Comparison of ENCODE assay signal across 8 cellular contexts in genomic region chr1:117930484-117930883, GRCh38. TPM values are rescaled to one million over a fixed set of nuclear protein-coding genes. Genes with fewer than 3 reads are reported as not detected.
DNase-seq lines count a peak whose midpoint lies in the region; ATAC-seq lines count a peak whose summit lies in the region.

No MANE protein-coding gene starts in this region.

- no peak for ATAC-seq in activated T-cell treated with anti-CD3 and anti-CD28 coated beads, Interleukin-2, amount 50 U/mL, for 72 hours (replicated peaks in 1 of 2)
- ATAC-seq in stimulated activated effector memory CD8-positive, alpha-beta T cell treated with anti-CD3 and anti-CD28 coated beads, Interleukin-12 subunit alpha, Interleukin-12 subunit beta, amount 100 ng/mL, for 72 hours, result no peak
- ATAC-seq in HG03469 (IDR thresholded peaks at IDR 0.05; ENCODE audit: unreplicated experiment) (no peak), GM21619 (IDR thresholded peaks at IDR 0.05; ENCODE audit: unreplicated experiment) (no peak)

- H3K27ac ChIP-seq in iPS-18a (ENCODE audit: low read length), result no peak overlapping the region

- H3K4me1 ChIP-seq in iPS-18a (ENCODE audit: control insufficient read depth, low read depth, low read length), result peaks cover 7% of the 10 kb centered on the region

- peak overlapping the region; percentile 84 for H3K27ac Mint-ChIP-seq in activated T-cell treated with anti-CD3 and anti-CD28 coated beads, Interleukin-2, amount 50 U/mL, for 72 hours
- H3K27ac Mint-ChIP-seq in activated CD4-positive, alpha-beta memory T cell treated with anti-CD3 and anti-CD28 coated beads for 36 hours, result peak overlapping the region; percentile 86
- peak overlapping the region; percentile 97 for H3K27ac Mint-ChIP-seq in stimulated activated effector memory CD8-positive, alpha-beta T cell treated with anti-CD3 and anti-CD28 coated beads, Interleukin-12 subunit alpha, Interleukin-12 subunit beta, amount 100 ng/mL, for 72 hours

- peaks cover 63% of the 10 kb centered on the region for H3K4me1 Mint-ChIP-seq in activated T-cell treated with anti-CD3 and anti-CD28 coated beads, Interleukin-2, amount 50 U/mL, for 72 hours (ENCODE audit: low read depth)
- H3K4me1 Mint-ChIP-seq in activated CD4-positive, alpha-beta memory T cell treated with anti-CD3 and anti-CD28 coated beads for 36 hours (ENCODE audit: low read depth), result peaks cover 48% of the 10 kb centered on the region
- peaks cover 39% of the 10 kb centered on the region for H3K4me1 Mint-ChIP-seq in stimulated activated effector memory CD8-positive, alpha-beta T cell treated with anti-CD3 and anti-CD28 coated beads, Interleukin-12 subunit alpha, Interleukin-12 subunit beta, amount 100 ng/mL, for 72 hours

- peaks cover 14% of the 10 kb centered on the region for H3K36me3 ChIP-seq in iPS-18a (ENCODE audit: control insufficient read depth, low read depth, low read length)

- peaks cover 6 to 15% of the 10 kb centered on the region in 2 donors for H3K36me3 Mint-ChIP-seq in activated T-cell treated with anti-CD3 and anti-CD28 coated beads, Interleukin-2, amount 50 U/mL, for 72 hours (ENCODE audit: insufficient read depth in 2 of 2)
- H3K36me3 Mint-ChIP-seq in activated CD4-positive, alpha-beta memory T cell treated with anti-CD3 and anti-CD28 coated beads for 36 hours, result peaks cover 24% of the 10 kb centered on the region
- peaks cover 47% of the 10 kb centered on the region for H3K36me3 Mint-ChIP-seq in stimulated activated effector memory CD8-positive, alpha-beta T cell treated with anti-CD3 and anti-CD28 coated beads, Interleukin-12 subunit alpha, Interleukin-12 subunit beta, amount 100 ng/mL, for 72 hours

- no peaks in the 10 kb centered on the region for H3K27me3 Mint-ChIP-seq in activated T-cell treated with anti-CD3 and anti-CD28 coated beads, Interleukin-2, amount 50 U/mL, for 72 hours (ENCODE audit: low read depth)
- H3K27me3 Mint-ChIP-seq in activated CD4-positive, alpha-beta memory T cell treated with anti-CD3 and anti-CD28 coated beads for 36 hours, result no peaks in the 10 kb centered on the region

- CTCF ChIA-PET in activated CD4-positive, alpha-beta memory T cell treated with anti-CD3 and anti-CD28 coated beads for 36 hours (lab: Charles Lee), result interaction anchor here (1.2 kb wide), 1 partner anchor 35 kb away, joined by 4 read pairs; no protein-coding TSS in a partner anchor

- POLR2A ChIA-PET in activated CD4-positive, alpha-beta memory T cell treated with anti-CD3 and anti-CD28 coated beads for 36 hours (lab: Charles Lee), result interaction anchor here (1.1 kb wide), 1 partner anchor 20 kb away, joined by 3 read pairs; no protein-coding TSS in a partner anchor

- DNase-seq in activated T-cell treated with anti-CD3 and anti-CD28 coated beads, Interleukin-2, amount 50 U/mL, for 72 hours, result no peak
- DNase-seq in activated T-cell treated with anti-CD3 and anti-CD28 coated beads for 4 hours, result no peak
- DNase-seq in activated CD4-positive, alpha-beta memory T cell treated with anti-CD3 and anti-CD28 coated beads for 36 hours, result no peak
- no peak for DNase-seq in stimulated activated effector memory CD8-positive, alpha-beta T cell treated with anti-CD3 and anti-CD28 coated beads, Interleukin-12 subunit alpha, Interleukin-12 subunit beta, amount 100 ng/mL, for 72 hours (ENCODE audit: low spot score in 2 of 2)
- DNase-seq in NCI-H226, result no peak

- no peaks in the 10 kb centered on the region for H3K9me3 Mint-ChIP-seq in activated T-cell treated with anti-CD3 and anti-CD28 coated beads, Interleukin-2, amount 50 U/mL, for 72 hours
- no peaks in the 10 kb centered on the region for H3K9me3 Mint-ChIP-seq in activated CD4-positive, alpha-beta memory T cell treated with anti-CD3 and anti-CD28 coated beads for 36 hours
- H3K9me3 Mint-ChIP-seq in stimulated activated effector memory CD8-positive, alpha-beta T cell treated with anti-CD3 and anti-CD28 coated beads, Interleukin-12 subunit alpha, Interleukin-12 subunit beta, amount 100 ng/mL, for 72 hours, result no peaks in the 10 kb centered on the region

- H3K4me3 Mint-ChIP-seq in activated T-cell treated with anti-CD3 and anti-CD28 coated beads, Interleukin-2, amount 50 U/mL, for 72 hours, result peak overlapping the region; percentile 97 to 99
- H3K4me3 Mint-ChIP-seq in activated CD4-positive, alpha-beta memory T cell treated with anti-CD3 and anti-CD28 coated beads for 36 hours, result peak overlapping the region; percentile 96
- H3K4me3 Mint-ChIP-seq in stimulated activated effector memory CD8-positive, alpha-beta T cell treated with anti-CD3 and anti-CD28 coated beads, Interleukin-12 subunit alpha, Interleukin-12 subunit beta, amount 100 ng/mL, for 72 hours, result peak overlapping the region; percentile 95

- H3K27me3 ChIP-seq in iPS-18a (ENCODE audit: control insufficient read depth, insufficient read depth, low read length), result no peaks in the 10 kb centered on the region

- H3K9ac ChIP-seq in iPS-18a (ENCODE audit: low read length), result peak overlapping the region; percentile 81

- H3K4me3 ChIP-seq in iPS-18a (ENCODE audit: low read length), result peak overlapping the region; percentile 99

- intact Hi-C loops in activated CD4-positive, alpha-beta memory T cell treated with anti-CD3 and anti-CD28 coated beads for 36 hours (cut with micrococcal nuclease), result no loop called here

- no peaks in the 10 kb centered on the region for H3K9me3 ChIP-seq in iPS-18a (ENCODE audit: control insufficient read depth, low read depth, low read length)

RNA-seq across cellular contexts. Expression of gene WDR3, which starts 0.9 kb away (rescaled TPM):
- 10 to 100 TPM; 28.8 to 36.2 TPM for total RNA-seq in activated T-cell treated with anti-CD3 and anti-CD28 coated beads, Interleukin-2, amount 50 U/mL, for 72 hours
- 10 to 100 TPM; 48.3 to 51.8 TPM for total RNA-seq in activated CD4-positive, alpha-beta memory T cell treated with anti-CD3 and anti-CD28 coated beads for 36 hours

RNA-seq across cellular contexts. Expression of gene GDAP2, which starts 1.1 kb away (rescaled TPM):
- 10 to 100 TPM; 27.9 to 28.4 TPM for total RNA-seq in activated T-cell treated with anti-CD3 and anti-CD28 coated beads, Interleukin-2, amount 50 U/mL, for 72 hours
- total RNA-seq in activated CD4-positive, alpha-beta memory T cell treated with anti-CD3 and anti-CD28 coated beads for 36 hours, result 10 to 100 TPM; 19.1 to 20.8 TPM
